In the genomic region with DNA sequence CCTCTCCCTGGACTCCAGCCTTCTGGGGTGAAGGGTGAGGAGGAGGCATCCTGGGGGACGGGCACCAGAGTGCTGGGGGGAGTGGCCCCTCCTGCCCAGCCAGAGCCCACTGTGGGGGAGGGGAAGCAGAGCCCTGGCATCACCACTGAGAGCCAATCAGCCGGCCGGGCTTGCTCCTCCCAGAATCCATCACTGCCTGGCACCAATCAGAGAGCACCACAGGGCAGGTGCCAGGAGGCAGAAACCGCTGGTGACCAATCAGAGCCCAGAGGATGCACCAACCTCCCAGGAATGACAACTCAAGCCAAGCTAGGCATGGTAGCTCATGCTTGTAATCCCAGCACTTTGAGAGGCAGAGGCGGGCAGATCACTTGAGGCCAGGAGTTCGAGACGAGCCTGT, we compare ENCODE assay signal across 17 cellular contexts. TPM values are rescaled to one million over a fixed set of nuclear protein-coding genes. Genes with fewer than 3 reads are reported as not detected.
DNase-seq lines count a peak whose midpoint lies in the region; ATAC-seq and TF ChIP-seq lines count a peak whose summit lies in the region.
"Had no signal": no experiment of that assay in that cellular context is flagged by ENCODE, and none has a peak within 500 bp of the region (broad histone marks: within the 10 kb centered on the region; RNA-seq: fewer than 3 reads in every experiment).

No MANE protein-coding gene starts in this region.

- no peak overlapping the region for H2AFZ ChIP-seq in HCT116 (ENCODE audit: low read depth, low read length, poor library complexity, severe bottlenecking)
- no peak overlapping the region for H2AFZ ChIP-seq in trophoblast cell (ENCODE audit: insufficient read depth, low read length, poor library complexity)

- no TSS peak for BruUV-seq in HCT116 (replicated peaks; lab: Mats Ljungman, UMichigan)

- no peaks in the 10 kb centered on the region for H3K79me2 ChIP-seq in HCT116 (ENCODE audit: insufficient read depth, low read length)
- no peaks in the 10 kb centered on the region for H3K79me2 ChIP-seq in trophoblast cell (ENCODE audit: control insufficient read depth, insufficient read depth, low read length, poor library complexity)

- no peak overlapping the region for H4K91ac ChIP-seq in trophoblast cell (ENCODE audit: low read depth, low read length)

- intact Hi-C loops in Right ventricle myocardium superior (cut with DNase I), result no loop called here
- intact Hi-C loops in Right ventricle myocardium inferior (cut with DNase I), result no loop called here
- intact Hi-C loops in HCT116 (cut with micrococcal nuclease), result no loop called here

- RAD21 ChIA-PET in HCT116 (lab: Charles Lee; ENCODE audit: low non-redundant PET in 1 of 2, low total read pairs in 2 of 2, uncharacterized antibody in 2 of 2, unreplicated experiment in 2 of 2), result no interaction called here

- H3K23ac ChIP-seq in trophoblast cell (ENCODE audit: low read length), result no peak overlapping the region

- H3K9me3 ChIP-seq in HCT116 (ENCODE audit: control insufficient read depth in 1 of 2, insufficient read depth in 1 of 2, low read depth in 1 of 2, low read length in 2 of 2) (no peaks in the 10 kb centered on the region), trophoblast cell (ENCODE audit: insufficient read depth, low read depth, low read length) (peaks cover 2% of the 10 kb centered on the region)
- H3K9me3 ChIP-seq: BLaER1, HAP-1 had no signal

- TF ChIP-seq CTCF in HCT116 (IDR thresholded peaks at IDR 0.05 in 2 of 3, conservative IDR thresholded peaks at IDR 0.05 in 1 of 3; ENCODE audit: borderline replicate concordance in 1 of 3, insufficient read depth in 1 of 3, low read depth in 2 of 3, low read length in 2 of 3), result no peak

- H3K27ac ChIP-seq in HCT116 (ENCODE audit: low read depth, low read length) (no peak overlapping the region), trophoblast cell (ENCODE audit: low read depth, low read length) (no peak overlapping the region), substantia nigra (ENCODE audit: low read depth, low read length, poor library complexity, severe bottlenecking) (no peak overlapping the region)
- H3K27ac ChIP-seq: BLaER1, RWPE1 had no signal

- H4K8ac ChIP-seq in trophoblast cell (ENCODE audit: low read depth, low read length), result no peak overlapping the region

- H3K4ac ChIP-seq in trophoblast cell (ENCODE audit: low read depth, low read length), result no peak overlapping the region

- CTCF ChIA-PET in HCT116 (lab: Charles Lee), result no interaction called here

- H3K9me2 ChIP-seq in HCT116 (ENCODE audit: insufficient read depth), result no peaks in the 10 kb centered on the region

- no peak overlapping the region for H3K4me3 ChIP-seq in HCT116 (replicated peaks in 1 of 2; ENCODE audit: low read depth in 1 of 2, low read length in 2 of 2)
- H3K4me3 ChIP-seq in trophoblast cell (ENCODE audit: low read depth, low read length), result peak overlapping the region; percentile 7
- H3K4me3 ChIP-seq: BLaER1, HAP-1 had no signal

- no peak overlapping the region for H2BK12ac ChIP-seq in trophoblast cell (ENCODE audit: low read length)

- no peaks in the 10 kb centered on the region for H3K36me3 ChIP-seq in HCT116 (ENCODE audit: control insufficient read depth in 1 of 2, insufficient read depth in 2 of 2, low read length in 2 of 2)
- no peaks in the 10 kb centered on the region for H3K36me3 ChIP-seq in trophoblast cell (ENCODE audit: control insufficient read depth in 1 of 2, insufficient read depth in 2 of 2, low read length in 2 of 2)
- H3K36me3 ChIP-seq: BLaER1, HAP-1 had no signal

- no peak overlapping the region for H2AK5ac ChIP-seq in trophoblast cell (ENCODE audit: low read length)

- no peak for TF ChIP-seq POLR2A in HCT116 (IDR thresholded peaks at IDR 0.05; ENCODE audit: borderline replicate concordance, extremely low read depth, insufficient read depth, insufficient read length)

- H3K4me2 ChIP-seq in HCT116 (ENCODE audit: low read length), result no peak overlapping the region
- H3K4me2 ChIP-seq in trophoblast cell (ENCODE audit: low read length), result no peak overlapping the region
- H3K4me2 ChIP-seq: BLaER1 had no signal

- no peaks in the 10 kb centered on the region for H3K79me1 ChIP-seq in trophoblast cell (ENCODE audit: low read length)

- POLR2A ChIA-PET in HCT116 (lab: Charles Lee), result no interaction called here

- ATAC-seq in Right ventricle myocardium superior (ENCODE audit: poor library complexity), result no peak
- ATAC-seq in Right ventricle myocardium inferior, result no peak
- peak; percentile 90 for ATAC-seq in HCT116
- no peak for ATAC-seq in HG03432 (IDR thresholded peaks at IDR 0.05; ENCODE audit: unreplicated experiment)

- H2BK120ac ChIP-seq in trophoblast cell (ENCODE audit: insufficient read depth, low read length, poor library complexity), result no peak overlapping the region

- H3K14ac ChIP-seq in trophoblast cell (ENCODE audit: low read length), result no peak overlapping the region

- H3K18ac ChIP-seq in trophoblast cell (ENCODE audit: low read length), result no peak overlapping the region

- TF ChIP-seq RAD21 in HCT116 (IDR thresholded peaks at IDR 0.05; ENCODE audit: low read depth), result no peak

- H4K12ac ChIP-seq in trophoblast cell (ENCODE audit: low read depth, low read length), result no peak overlapping the region

- no CpG with 5 or more reads among the region's 7 CpGs for WGBS in trophoblast cell (ENCODE audit: extremely low coverage, insufficient coverage, insufficient read length)

- H3K27me3 ChIP-seq in HCT116 (ENCODE audit: insufficient read depth, low read length) (no peaks in the 10 kb centered on the region), trophoblast cell (ENCODE audit: insufficient read depth, low read length) (no peaks in the 10 kb centered on the region)
- H3K27me3 ChIP-seq: BLaER1 had no signal

- H4K20me1 ChIP-seq in HCT116 (ENCODE audit: insufficient read depth), result no peaks in the 10 kb centered on the region
- H4K20me1 ChIP-seq: BLaER1 had no signal

- H3K9ac ChIP-seq in HCT116 (ENCODE audit: low read length), result no peak overlapping the region
- no peak overlapping the region for H3K9ac ChIP-seq in trophoblast cell (ENCODE audit: low read length)
- H3K9ac ChIP-seq: BLaER1 had no signal

- in situ Hi-C loops in SK-MEL-5 (cut with HindIII; ENCODE audit: low pct_unique_long_range_greater_than_20kb, low sequenced_read_pairs), result no loop called here

- H2BK5ac ChIP-seq in trophoblast cell (ENCODE audit: low read depth, low read length, poor library complexity), result no peak overlapping the region

- H3K4me1 ChIP-seq in HCT116 (ENCODE audit: control insufficient read depth in 1 of 2, insufficient read depth in 2 of 2, low read length in 2 of 2) (peaks cover 0 to 7% of the 10 kb centered on the region in 2 experiments; a peak in 1 of 4 replicates), trophoblast cell (ENCODE audit: control insufficient read depth in 1 of 2, insufficient read depth in 2 of 2, low read length in 2 of 2) (no peaks in the 10 kb centered on the region)
- H3K4me1 ChIP-seq: BLaER1, HAP-1 had no signal

- DNase-seq in Right ventricle myocardium superior (peak; percentile 31), Right ventricle myocardium inferior (ENCODE audit: missing footprints) (no peak), HCT116 (ENCODE audit: low read depth, low spot score) (no peak), SK-MEL-5 (ENCODE audit: low read depth, low spot score) (peak; percentile 37), trophoblast cell (no peak), NOMO-1 treated with dmso at 0.1 percent for 144 hours (lab: John Stamatoyannopoulos, UW; ENCODE audit: unreplicated experiment) (no peak), substantia nigra (lab: John Stamatoyannopoulos, UW) (no peak)
- DNase-seq: KG1; NCI-H1105; NCI-H187 treated with DMSO at 0.1 percent for 48 hours; NCI-H2171 treated with DMSO at 0.1 percent for 48 hours; NCI-H524 treated with DMSO at 0.1 percent for 48 hours; NK-92 treated with Interleukin-12 subunit alpha and Interleukin-12 subunit beta, amount 100 ng/mL, for 24 hours had no signal

TF ChIP-seq in HCT116, 20 proteins besides CTCF, POLR2A, EP300 and RAD21:
- TF ChIP-seq FOSL1 (IDR thresholded peaks at IDR 0.05; ENCODE audit: low read depth) (no peak), EZH2 (IDR thresholded peaks at IDR 0.05) (no peak), EGR1 (IDR thresholded peaks at IDR 0.05; ENCODE audit: low read depth) (no peak), CEBPB (IDR thresholded peaks at IDR 0.05; ENCODE audit: low read depth) (no peak), ZNF274 (IDR thresholded peaks at IDR 0.05; ENCODE audit: low read depth, low read length) (no peak), YY1 (IDR thresholded peaks at IDR 0.05; ENCODE audit: extremely low read depth, insufficient replicate concordance, low read depth, low read length) (no peak)

RNA-seq across cellular contexts. Expression of gene CASZ1, which starts 27.9 kb away (rescaled TPM):
- 50.3 TPM for total RNA-seq in Right ventricle myocardium superior
- 58.2 TPM for total RNA-seq in Right ventricle myocardium inferior
- total RNA-seq in HCT116 (2021; ENCODE audit: unreplicated experiment), result 7.7 TPM
- 3.1 and 3.7 TPM in 2 replicates for polyA plus RNA-seq in HCT116 (2012)
- total RNA-seq in SK-MEL-5 (2014; rRNA removed; shearing (Covaris generic)), result 0.69 and 0.96 TPM in 2 replicates
- 2.7 and 2.8 TPM in 2 replicates for polyA plus RNA-seq in SK-MEL-5 (2015; cell fraction: cytosol; rRNA removed)
- polyA plus RNA-seq in SK-MEL-5 (2015; cell fraction: nucleus; rRNA removed), result 2.2 and 3.0 TPM in 2 replicates
- polyA plus RNA-seq in trophoblast cell (2013), result 4.4 and 4.8 TPM in 2 replicates

Comparison
In these comparisons a context has a peak if more than half of its experiments do, and no peak if none do; other contexts are left out.
1. DNase-seq: peak in Right ventricle myocardium superior (single experiment) and SK-MEL-5 (single experiment); none in Right ventricle myocardium inferior (single experiment), HCT116 (single experiment), trophoblast cell (0 of 2), NOMO-1 treated with dmso at 0.1 percent for 144 hours (single experiment) and substantia nigra (0 of 49).